In genomic region chr9:136965771-136966484, GRCh38 we compare ENCODE assay signal across 12 cellular contexts. TPM values are rescaled to one million over a fixed set of nuclear protein-coding genes. Genes with fewer than 3 reads are reported as not detected.
DNase-seq lines count a peak whose midpoint lies in the region; ATAC-seq and TF ChIP-seq lines count a peak whose summit lies in the region.
"Had no signal": no experiment of that assay in that cellular context is flagged by ENCODE, and none has a peak within 500 bp of the region (broad histone marks: within the 10 kb centered on the region; RNA-seq: fewer than 3 reads in every experiment).

No MANE protein-coding gene starts in this region.

- H3K27ac Mint-ChIP-seq in activated CD4-positive, alpha-beta T cell treated with anti-CD3 and anti-CD28 coated beads, Interleukin-2, amount 10 ng/mL, durations not matched to agents 7 days and 5 days, result peak overlapping the region; percentile 77
- peak overlapping the region; percentile 55 for H3K27ac Mint-ChIP-seq in activated CD4-positive, alpha-beta memory T cell treated with anti-CD3 and anti-CD28 coated beads for 36 hours
- H3K27ac Mint-ChIP-seq in glutamatergic neuron (ENCODE audit: unreplicated experiment), result no peak overlapping the region
- no peak overlapping the region for H3K27ac Mint-ChIP-seq in stimulated activated memory B cell treated with anti-CD40 and anti-IgM and Interleukin-4, amounts not matched to agents 10 μg/mL and 1 μg/mL and 100 μg/mL, for 72 hours

- no peaks in the 10 kb centered on the region for H3K27me3 ChIP-seq in upper lobe of right lung
- H3K27me3 ChIP-seq: colonic mucosa had no signal

- peaks cover 3% of the 10 kb centered on the region for H3K27me3 Mint-ChIP-seq in activated CD4-positive, alpha-beta T cell treated with anti-CD3 and anti-CD28 coated beads, Interleukin-2, amount 10 ng/mL, durations not matched to agents 7 days and 5 days
- H3K27me3 Mint-ChIP-seq in activated CD4-positive, alpha-beta memory T cell treated with anti-CD3 and anti-CD28 coated beads for 36 hours, result no peaks in the 10 kb centered on the region
- H3K27me3 Mint-ChIP-seq in glutamatergic neuron (ENCODE audit: unreplicated experiment), result peaks cover 4% of the 10 kb centered on the region
- peaks cover 52% of the 10 kb centered on the region for H3K27me3 Mint-ChIP-seq in stimulated activated memory B cell treated with anti-CD40 and anti-IgM and Interleukin-4, amounts not matched to agents 10 μg/mL and 1 μg/mL and 100 μg/mL, for 72 hours

- CTCF ChIA-PET in activated CD4-positive, alpha-beta T cell treated with anti-CD3 and anti-CD28 coated beads, Interleukin-2, amount 10 ng/mL, durations not matched to agents 7 days and 5 days (lab: Charles Lee), result interaction anchor here (0.6 to 1.7 kb wide), 6 partner anchors 9 to 217 kb away, joined by 3 to 5 read pairs (median 4); no protein-coding TSS in a partner anchor
- CTCF ChIA-PET in activated CD4-positive, alpha-beta memory T cell treated with anti-CD3 and anti-CD28 coated beads for 36 hours (lab: Charles Lee), result interaction anchor here (1.1 to 1.9 kb wide), 3 partner anchors 10 to 70 kb away, joined by 3 to 6 read pairs (median 3); no protein-coding TSS in a partner anchor

- H3K36me3 Mint-ChIP-seq in activated CD4-positive, alpha-beta T cell treated with anti-CD3 and anti-CD28 coated beads, Interleukin-2, amount 10 ng/mL, durations not matched to agents 7 days and 5 days (ENCODE audit: low read depth), result no peaks in the 10 kb centered on the region
- H3K36me3 Mint-ChIP-seq in activated CD4-positive, alpha-beta memory T cell treated with anti-CD3 and anti-CD28 coated beads for 36 hours, result no peaks in the 10 kb centered on the region
- no peaks in the 10 kb centered on the region for H3K36me3 Mint-ChIP-seq in glutamatergic neuron (ENCODE audit: unreplicated experiment)
- H3K36me3 Mint-ChIP-seq in stimulated activated memory B cell treated with anti-CD40 and anti-IgM and Interleukin-4, amounts not matched to agents 10 μg/mL and 1 μg/mL and 100 μg/mL, for 72 hours, result no peaks in the 10 kb centered on the region

- H3K4me3 ChIP-seq in upper lobe of right lung, result no peak overlapping the region
- H3K4me3 ChIP-seq: colonic mucosa had no signal

- no peak overlapping the region for H3K27ac ChIP-seq in upper lobe of right lung
- H3K27ac ChIP-seq: colonic mucosa had no signal

- peak; percentile 42 for DNase-seq in activated CD4-positive, alpha-beta T cell treated with anti-CD3 and anti-CD28 coated beads, Interleukin-2, amount 10 ng/mL, durations not matched to agents 7 days and 5 days
- no peak for DNase-seq in activated CD4-positive, alpha-beta T cell treated with anti-CD3 and anti-CD28 coated beads for 4 hours
- peak; percentile 54 for DNase-seq in activated CD4-positive, alpha-beta memory T cell treated with anti-CD3 and anti-CD28 coated beads for 36 hours
- DNase-seq in glutamatergic neuron (no peak), mesenteric fat pad (ENCODE audit: low spot score) (no peak), upper lobe of right lung (no peak)
- DNase-seq: colonic mucosa, kidney, NCI-H2081 had no signal

- peaks cover 33% of the 10 kb centered on the region for H3K4me1 Mint-ChIP-seq in activated CD4-positive, alpha-beta T cell treated with anti-CD3 and anti-CD28 coated beads, Interleukin-2, amount 10 ng/mL, durations not matched to agents 7 days and 5 days
- H3K4me1 Mint-ChIP-seq in activated CD4-positive, alpha-beta memory T cell treated with anti-CD3 and anti-CD28 coated beads for 36 hours (ENCODE audit: low read depth), result peaks cover 25% of the 10 kb centered on the region
- H3K4me1 Mint-ChIP-seq in glutamatergic neuron (ENCODE audit: low read depth, unreplicated experiment), result peaks cover 7% of the 10 kb centered on the region
- peaks cover 10% of the 10 kb centered on the region for H3K4me1 Mint-ChIP-seq in stimulated activated memory B cell treated with anti-CD40 and anti-IgM and Interleukin-4, amounts not matched to agents 10 μg/mL and 1 μg/mL and 100 μg/mL, for 72 hours

- no peak for ATAC-seq in stimulated activated memory B cell treated with anti-CD40 and anti-IgM and Interleukin-4, amounts not matched to agents 10 μg/mL and 1 μg/mL and 100 μg/mL, for 72 hours
- ATAC-seq in esophagus mucosa, result no peak
- ATAC-seq in upper lobe of right lung, result no peak

- H3K9me3 ChIP-seq in upper lobe of right lung, result no peaks in the 10 kb centered on the region
- H3K9me3 ChIP-seq: colonic mucosa had no signal

- intact Hi-C loops in activated CD4-positive, alpha-beta memory T cell treated with anti-CD3 and anti-CD28 coated beads for 36 hours (cut with micrococcal nuclease), result no loop called here
- intact Hi-C loops in upper lobe of right lung (cut with DNase I), result no loop called here

- peaks cover 15% of the 10 kb centered on the region for H3K4me1 ChIP-seq in upper lobe of right lung
- H3K4me1 ChIP-seq: colonic mucosa had no signal

- TF ChIP-seq CTCF in glutamatergic neuron (IDR thresholded peaks at IDR 0.05; ENCODE audit: partially characterized antibody, unreplicated experiment) (no peak), upper lobe of right lung (IDR thresholded peaks at IDR 0.05) (no peak)

- POLR2A ChIA-PET in activated CD4-positive, alpha-beta T cell treated with anti-CD3 and anti-CD28 coated beads, Interleukin-2, amount 10 ng/mL, durations not matched to agents 7 days and 5 days (lab: Charles Lee), result no interaction called here
- POLR2A ChIA-PET in activated CD4-positive, alpha-beta memory T cell treated with anti-CD3 and anti-CD28 coated beads for 36 hours (lab: Charles Lee), result interaction anchor here (0.6 kb wide), 2 partner anchors 84 to 223 kb away, joined by 3 read pairs; no protein-coding TSS in a partner anchor

- peak overlapping the region; percentile 14 for H3K4me3 Mint-ChIP-seq in activated CD4-positive, alpha-beta T cell treated with anti-CD3 and anti-CD28 coated beads, Interleukin-2, amount 10 ng/mL, durations not matched to agents 7 days and 5 days
- peak overlapping the region; percentile 64 for H3K4me3 Mint-ChIP-seq in activated CD4-positive, alpha-beta memory T cell treated with anti-CD3 and anti-CD28 coated beads for 36 hours
- peak overlapping the region; percentile 12 for H3K4me3 Mint-ChIP-seq in glutamatergic neuron (ENCODE audit: unreplicated experiment)
- H3K4me3 Mint-ChIP-seq in stimulated activated memory B cell treated with anti-CD40 and anti-IgM and Interleukin-4, amounts not matched to agents 10 μg/mL and 1 μg/mL and 100 μg/mL, for 72 hours, result peak overlapping the region; percentile 29

- no peaks in the 10 kb centered on the region for H3K9me3 Mint-ChIP-seq in activated CD4-positive, alpha-beta T cell treated with anti-CD3 and anti-CD28 coated beads, Interleukin-2, amount 10 ng/mL, durations not matched to agents 7 days and 5 days
- H3K9me3 Mint-ChIP-seq in activated CD4-positive, alpha-beta memory T cell treated with anti-CD3 and anti-CD28 coated beads for 36 hours, result no peaks in the 10 kb centered on the region
- H3K9me3 Mint-ChIP-seq in glutamatergic neuron (ENCODE audit: unreplicated experiment), result peaks cover 2% of the 10 kb centered on the region
- H3K9me3 Mint-ChIP-seq in stimulated activated memory B cell treated with anti-CD40 and anti-IgM and Interleukin-4, amounts not matched to agents 10 μg/mL and 1 μg/mL and 100 μg/mL, for 72 hours, result no peaks in the 10 kb centered on the region

- H3K36me3 ChIP-seq in upper lobe of right lung, result no peaks in the 10 kb centered on the region
- H3K36me3 ChIP-seq: colonic mucosa had no signal

RNA-seq across cellular contexts. Expression of gene PTGDS, which starts 11.4 kb away (rescaled TPM):
- total RNA-seq in activated CD4-positive, alpha-beta T cell treated with anti-CD3 and anti-CD28 coated beads, Interleukin-2, amount 10 ng/mL, durations not matched to agents 7 days and 5 days, result 10 to 100 TPM; 22.1 to 24.0 TPM
- not detected for total RNA-seq in activated CD4-positive, alpha-beta memory T cell treated with anti-CD3 and anti-CD28 coated beads for 36 hours
- total RNA-seq in glutamatergic neuron (ENCODE audit: unreplicated experiment), result not detected
- 249 TPM for total RNA-seq in mesenteric fat pad
- 18.4 TPM for total RNA-seq in esophagus mucosa
- total RNA-seq in upper lobe of right lung, result 477 TPM

RNA-seq across cellular contexts. Expression of gene LCN12, which starts 13.9 kb away (rescaled TPM):
- total RNA-seq in activated CD4-positive, alpha-beta T cell treated with anti-CD3 and anti-CD28 coated beads, Interleukin-2, amount 10 ng/mL, durations not matched to agents 7 days and 5 days, result 1 to 10 TPM; 3.1 to 3.5 TPM
- 1 to 10 TPM; 1.6 to 2.1 TPM for total RNA-seq in activated CD4-positive, alpha-beta memory T cell treated with anti-CD3 and anti-CD28 coated beads for 36 hours
- 2.9 TPM for total RNA-seq in glutamatergic neuron (ENCODE audit: unreplicated experiment)
- total RNA-seq in mesenteric fat pad, result not detected
- total RNA-seq in esophagus mucosa, result 0.80 TPM
- total RNA-seq in upper lobe of right lung, result 2.6 TPM
- total RNA-seq: urinary bladder had no signal

RNA-seq across cellular contexts. Expression of gene LCNL1, which starts 16.9 kb away (rescaled TPM):
- under 1 TPM; 0.48 to 0.67 TPM for total RNA-seq in activated CD4-positive, alpha-beta T cell treated with anti-CD3 and anti-CD28 coated beads, Interleukin-2, amount 10 ng/mL, durations not matched to agents 7 days and 5 days
- total RNA-seq in activated CD4-positive, alpha-beta memory T cell treated with anti-CD3 and anti-CD28 coated beads for 36 hours, result not detected
- total RNA-seq in glutamatergic neuron (ENCODE audit: unreplicated experiment), result not detected
- total RNA-seq in mesenteric fat pad, result 0.71 TPM
- 0.20 TPM for total RNA-seq in esophagus mucosa
- total RNA-seq in upper lobe of right lung, result 5.1 TPM
- total RNA-seq: colonic mucosa had no signal

RNA-seq across cellular contexts. Expression of gene C8G, which starts 20.9 kb away (rescaled TPM):
- total RNA-seq in activated CD4-positive, alpha-beta T cell treated with anti-CD3 and anti-CD28 coated beads, Interleukin-2, amount 10 ng/mL, durations not matched to agents 7 days and 5 days, result 1 to 10 TPM in 1 of 2 experiments, under 1 TPM in 1; 0.85 to 1.8 TPM
- under 1 TPM; 0.90 to 0.94 TPM for total RNA-seq in activated CD4-positive, alpha-beta memory T cell treated with anti-CD3 and anti-CD28 coated beads for 36 hours
- 14.5 TPM for total RNA-seq in glutamatergic neuron (ENCODE audit: unreplicated experiment)
- not detected for total RNA-seq in mesenteric fat pad
- not detected for total RNA-seq in esophagus mucosa
- total RNA-seq in upper lobe of right lung, result 1.1 TPM

RNA-seq across cellular contexts. Expression of gene FBXW5, which starts 21.4 kb away (rescaled TPM):
- total RNA-seq in activated CD4-positive, alpha-beta T cell treated with anti-CD3 and anti-CD28 coated beads, Interleukin-2, amount 10 ng/mL, durations not matched to agents 7 days and 5 days, result 100 to 1,000 TPM; 116 to 123 TPM
- 10 to 100 TPM; 66.8 to 69.4 TPM for total RNA-seq in activated CD4-positive, alpha-beta memory T cell treated with anti-CD3 and anti-CD28 coated beads for 36 hours
- total RNA-seq in glutamatergic neuron (ENCODE audit: unreplicated experiment) (77.9 TPM), mesenteric fat pad (95.2 TPM), esophagus mucosa (71.9 TPM), upper lobe of right lung (91.2 TPM)

Comparison
In these comparisons a context has a peak if more than half of its experiments do, and no peak if none do; other contexts are left out.
1. DNase-seq: peak in activated CD4-positive, alpha-beta T cell treated with anti-CD3 and anti-CD28 coated beads, Interleukin-2, amount 10 ng/mL, durations not matched to agents 7 days and 5 days (single experiment) and activated CD4-positive, alpha-beta memory T cell treated with anti-CD3 and anti-CD28 coated beads for 36 hours (single experiment); none in activated CD4-positive, alpha-beta T cell treated with anti-CD3 and anti-CD28 coated beads for 4 hours (0 of 2), glutamatergic neuron (single experiment), mesenteric fat pad (single experiment) and upper lobe of right lung (single experiment).
2. H3K27ac Mint-ChIP-seq: peak in activated CD4-positive, alpha-beta T cell treated with anti-CD3 and anti-CD28 coated beads, Interleukin-2, amount 10 ng/mL, durations not matched to agents 7 days and 5 days (single experiment) and activated CD4-positive, alpha-beta memory T cell treated with anti-CD3 and anti-CD28 coated beads for 36 hours (single experiment); none in glutamatergic neuron (single experiment) and stimulated activated memory B cell treated with anti-CD40 and anti-IgM and Interleukin-4, amounts not matched to agents 10 μg/mL and 1 μg/mL and 100 μg/mL, for 72 hours (single experiment).
3. H3K4me3 Mint-ChIP-seq: peak in every context shown above with its lines; median percentile 64 in activated CD4-positive, alpha-beta memory T cell treated with anti-CD3 and anti-CD28 coated beads for 36 hours; 29 in stimulated activated memory B cell treated with anti-CD40 and anti-IgM and Interleukin-4, amounts not matched to agents 10 μg/mL and 1 μg/mL and 100 μg/mL, for 72 hours; 14 in activated CD4-positive, alpha-beta T cell treated with anti-CD3 and anti-CD28 coated beads, Interleukin-2, amount 10 ng/mL, durations not matched to agents 7 days and 5 days; 12 in glutamatergic neuron.
4. RNA of gene PTGDS, which starts 11.4 kb away (total RNA-seq): 477 TPM in upper lobe of right lung (single experiment), 249 TPM in mesenteric fat pad (single experiment), 22.1 to 24.0 TPM in activated CD4-positive, alpha-beta T cell treated with anti-CD3 and anti-CD28 coated beads, Interleukin-2, amount 10 ng/mL, durations not matched to agents 7 days and 5 days and 18.4 TPM in esophagus mucosa (single experiment); not detected in glutamatergic neuron (single experiment) and not detected in activated CD4-positive, alpha-beta memory T cell treated with anti-CD3 and anti-CD28 coated beads for 36 hours; every median in the first group is over 10 times any median in the second.